In the genomic region with DNA sequence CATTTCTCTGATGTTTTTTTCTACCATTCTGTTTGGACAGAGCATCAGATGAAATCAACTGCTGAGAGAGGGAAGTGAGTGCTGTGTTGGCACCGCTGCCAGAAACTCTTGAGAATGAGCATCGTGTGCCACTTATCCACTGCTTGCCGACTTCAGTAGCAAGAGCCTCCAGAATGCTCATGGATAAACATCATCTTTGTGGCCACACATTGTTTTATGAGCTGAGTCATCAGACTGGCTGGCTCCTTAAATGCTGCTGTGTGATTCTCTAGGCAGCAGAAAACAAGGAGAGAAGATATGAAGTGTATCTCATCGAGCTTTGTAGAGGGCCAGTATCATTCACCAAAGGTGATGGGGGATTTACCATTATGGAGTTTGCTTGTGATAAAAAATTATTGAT, we compare ENCODE assay signal across 9 cellular contexts. TPM values are rescaled to one million over a fixed set of nuclear protein-coding genes. Genes with fewer than 3 reads are reported as not detected.
DNase-seq lines count a peak whose midpoint lies in the region; ATAC-seq and TF ChIP-seq lines count a peak whose summit lies in the region.
"Had no signal": no experiment of that assay in that cellular context is flagged by ENCODE, and none has a peak within 500 bp of the region (broad histone marks: within the 10 kb centered on the region; RNA-seq: fewer than 3 reads in every experiment).

No MANE protein-coding gene starts in this region.

- TF ChIP-seq EP300 in SK-N-SH (IDR thresholded peaks at IDR 0.05; ENCODE audit: borderline replicate concordance in 1 of 2, low read depth in 1 of 2, low read length in 1 of 2) (no peak), transverse colon (IDR thresholded peaks at IDR 0.05; ENCODE audit: low read depth) (no peak)

- H2AK9ac ChIP-seq in IMR-90 (replicated peaks; ENCODE audit: low read depth, low read length, poor library complexity) = no peak overlapping the region

- no peak overlapping the region for H3K23ac ChIP-seq in IMR-90 (ENCODE audit: low read depth, low read length)

- no peak overlapping the region for H3K56ac ChIP-seq in IMR-90 (ENCODE audit: extremely low read depth, insufficient read depth, low read length)

- in situ Hi-C loops in IMR-90 (cut with MboI; ENCODE audit: low sequenced_read_pairs) (no loop called here), transverse colon (cut with MboI; ENCODE audit: low pct_ligation_motif_present in 1 of 4, low pct_unique_long_range_greater_than_20kb in 1 of 4, low sequenced_read_pairs in 3 of 4) (no loop called here)

- H2BK5ac ChIP-seq in IMR-90 (ENCODE audit: low read depth, low read length, poor library complexity, severe bottlenecking) = no peak overlapping the region

- H2AK5ac ChIP-seq in IMR-90 (ENCODE audit: low read depth, low read length) = no peak overlapping the region

- H3K79me1 ChIP-seq in IMR-90 (ENCODE audit: low read depth in 1 of 2, low read length in 2 of 2) = no peaks in the 10 kb centered on the region

- peaks cover 69% of the 10 kb centered on the region for H3K27me3 Mint-ChIP-seq in osteocyte (ENCODE audit: unreplicated experiment)

- TF ChIP-seq POLR2A in IMR-90 (IDR thresholded peaks at IDR 0.05; ENCODE audit: low read depth, low read length) = no peak
- TF ChIP-seq POLR2A in transverse colon (IDR thresholded peaks at IDR 0.05) = no peak

- POLR2A ChIA-PET in IMR-90 (lab: Charles Lee; ENCODE audit: unreplicated experiment) (no interaction called here), SK-N-SH (lab: Yijun Ruan, JAX) (no interaction called here)

- no peaks in the 10 kb centered on the region for H3K36me3 ChIP-seq in IMR-90 (ENCODE audit: control insufficient read depth, insufficient read depth, low read length)
- H3K36me3 ChIP-seq in SK-N-SH (replicated peaks in 1 of 2; ENCODE audit: control insufficient read depth in 1 of 2, insufficient read depth in 2 of 2, low read length in 1 of 2) = no peaks in the 10 kb centered on the region
- no peaks in the 10 kb centered on the region for H3K36me3 ChIP-seq in hepatocyte (replicated peaks; ENCODE audit: insufficient read depth, low read depth)
- no peaks in the 10 kb centered on the region for H3K36me3 ChIP-seq in transverse colon

- no peak overlapping the region for H2AFZ ChIP-seq in IMR-90 (replicated peaks; ENCODE audit: low read length, poor library complexity)
- H2AFZ ChIP-seq in SK-N-SH (ENCODE audit: low read depth) = no peak overlapping the region
- H2AFZ ChIP-seq in hepatocyte = no peak overlapping the region

- no peak overlapping the region for H3K4ac ChIP-seq in IMR-90 (ENCODE audit: low read depth, low read length)

- TF ChIP-seq CTCF in AG09319 (IDR thresholded peaks at IDR 0.05; ENCODE audit: low read depth, low read length) (no peak), IMR-90 (conservative IDR thresholded peaks at IDR 0.05; ENCODE audit: low read depth, low read length) (no peak), SK-N-SH (IDR thresholded peaks at IDR 0.05) (no peak), hepatocyte (IDR thresholded peaks at IDR 0.05; ENCODE audit: poor library complexity) (no peak), osteocyte (IDR thresholded peaks at IDR 0.05) (no peak), transverse colon (IDR thresholded peaks at IDR 0.05) (no peak)

- H3K79me2 ChIP-seq in SK-N-SH (ENCODE audit: insufficient read depth) (no peaks in the 10 kb centered on the region), hepatocyte (no peaks in the 10 kb centered on the region)

- DNase-seq in AG09319 (ENCODE audit: extremely low read depth, low read depth) = peak; percentile 19
- DNase-seq in IMR-90 = peak; percentile 74
- DNase-seq in SK-N-SH = no peak
- DNase-seq in hepatocyte (ENCODE audit: low spot score) = peak; percentile 46
- DNase-seq in osteocyte (ENCODE audit: extremely low spot score, unreplicated experiment) = no peak
- no peak for DNase-seq in transverse colon
- no peak for DNase-seq in NK-92 treated with Interleukin-12 subunit alpha and Interleukin-12 subunit beta, amount 100 ng/mL, for 24 hours (lab: John Stamatoyannopoulos, UW)
- no peak for DNase-seq in NCI-H82 treated with DMSO at 0.1 percent for 48 hours (lab: John Stamatoyannopoulos, UW; ENCODE audit: unreplicated experiment)
- DNase-seq: T-helper 17 cell had no signal

- H3K4me3 ChIP-seq in IMR-90 (ENCODE audit: insufficient read depth, low read depth, low read length) (no peak overlapping the region), SK-N-SH (ENCODE audit: low read depth in 2 of 2, low read length in 1 of 2) (no peak overlapping the region), hepatocyte (no peak overlapping the region), transverse colon (no peak overlapping the region)

- CTCF ChIA-PET in IMR-90 (lab: Yijun Ruan, JAX) = interaction anchor here (0.5 to 1.6 kb wide), 2 partner anchors 13 to 20 kb away, joined by 3 to 4 read pairs; no protein-coding TSS in a partner anchor
- CTCF ChIA-PET in SK-N-SH (lab: Yijun Ruan, JAX) = interaction anchor here (1.0 to 1.9 kb wide), 3 partner anchors 22 to 56 kb away, joined by 3 to 9 read pairs (median 3); no protein-coding TSS in a partner anchor

- no peak overlapping the region for H3K14ac ChIP-seq in IMR-90 (replicated peaks; ENCODE audit: low read depth, low read length)

- no peak overlapping the region for H2BK15ac ChIP-seq in IMR-90 (ENCODE audit: low read depth, low read length)

- H3K4me2 ChIP-seq in IMR-90 (ENCODE audit: low read depth, low read length) (no peak overlapping the region), SK-N-SH (no peak overlapping the region), hepatocyte (no peak overlapping the region)

- H3K27ac ChIP-seq in IMR-90 (ENCODE audit: insufficient read depth, low read length) (no peak overlapping the region), SK-N-SH (ENCODE audit: low read depth in 2 of 2, low read length in 1 of 2) (no peak overlapping the region), hepatocyte (no peak overlapping the region), transverse colon (no peak overlapping the region)

- H3F3A ChIP-seq in SK-N-SH (replicated peaks; ENCODE audit: insufficient read depth) = peaks cover 12% of the 10 kb centered on the region

- H3K27ac Mint-ChIP-seq in osteocyte (ENCODE audit: unreplicated experiment) = no peak overlapping the region

- H3K9me3 Mint-ChIP-seq in osteocyte (ENCODE audit: unreplicated experiment) = no peaks in the 10 kb centered on the region

- H3K27me3 ChIP-seq in IMR-90 (ENCODE audit: control insufficient read depth, insufficient read depth, low read length) (peaks cover 58% of the 10 kb centered on the region), SK-N-SH (ENCODE audit: insufficient read depth) (peaks cover 56% of the 10 kb centered on the region), hepatocyte (peaks cover 74% of the 10 kb centered on the region), transverse colon (peaks cover 52% of the 10 kb centered on the region)

- H3K9me2 ChIP-seq in SK-N-SH = no peaks in the 10 kb centered on the region
- H3K9me2 ChIP-seq in hepatocyte (replicated peaks; ENCODE audit: insufficient read depth) = no peaks in the 10 kb centered on the region

- H3K9me3 ChIP-seq in IMR-90 (ENCODE audit: control insufficient read depth, insufficient read depth, low read length) (no peaks in the 10 kb centered on the region; the same call in 1 of the 2 replicates), SK-N-SH (no peaks in the 10 kb centered on the region), hepatocyte (ENCODE audit: low read depth) (no peaks in the 10 kb centered on the region), transverse colon (no peaks in the 10 kb centered on the region)

- peaks cover 4% of the 10 kb centered on the region for H3K4me1 Mint-ChIP-seq in osteocyte (ENCODE audit: unreplicated experiment)

- 30% methylated on average over 2 of the region's 4 CpGs; no CpG with 5 or more reads in 1 of the 2 experiments for whole genome bisulfite sequencing in IMR-90 (ENCODE audit: extremely low coverage in 2 of 2, insufficient read length in 1 of 2), 2 experiments
- WGBS in SK-N-SH (ENCODE audit: low lambda C conversion rate) = 2% methylated on average over 4 of the region's 4 CpGs
- 35% methylated on average over 4 of the region's 4 CpGs for WGBS in hepatocyte (ENCODE audit: low lambda C conversion rate, missing lambda C conversion rate)
- WGBS in transverse colon (ENCODE audit: low coverage in 1 of 2), 2 donors = 0 to 44% methylated on average over 1 to 4 of the region's 4 CpGs

- H3K18ac ChIP-seq in IMR-90 (ENCODE audit: low read depth, low read length) = no peak overlapping the region

- H3K36me3 Mint-ChIP-seq in osteocyte (ENCODE audit: unreplicated experiment) = no peaks in the 10 kb centered on the region

- H3K4me3 Mint-ChIP-seq in osteocyte (ENCODE audit: unreplicated experiment) = no peak overlapping the region
- H3K4me3 Mint-ChIP-seq: T-helper 17 cell had no signal

- H4K91ac ChIP-seq in IMR-90 (ENCODE audit: insufficient read depth, low read depth, low read length) = no peak overlapping the region

- peak; percentile 55 for ATAC-seq in IMR-90 (ENCODE audit: low read depth)
- ATAC-seq: T-helper 17 cell had no signal

- dilution Hi-C loops in IMR-90 (cut with HindIII; ENCODE audit: low sequenced_read_pairs, unreplicated experiment) = no loop called here

- H3K9ac ChIP-seq in IMR-90 (ENCODE audit: low read depth, low read length) (no peak overlapping the region), SK-N-SH (no peak overlapping the region)

- H3K4me1 ChIP-seq in IMR-90 (ENCODE audit: control insufficient read depth, insufficient read depth, low read length) (no peaks in the 10 kb centered on the region), SK-N-SH (ENCODE audit: control insufficient read depth in 1 of 2, insufficient read depth in 2 of 2, low read depth in 1 of 2, low read length in 1 of 2) (peaks cover 0 to 4% of the 10 kb centered on the region in 2 experiments; a peak in 1 of 4 replicates), hepatocyte (ENCODE audit: insufficient read depth) (no peaks in the 10 kb centered on the region), transverse colon (peaks cover 0 to 14% (median 11%) of the 10 kb centered on the region in 4 donors)

- intact Hi-C loops in IMR-90 (cut with micrococcal nuclease) (no loop called here), transverse colon (cut with DNase I; ENCODE audit: low total_unique reads) (no loop called here)

- no peak overlapping the region for H2BK120ac ChIP-seq in IMR-90 (ENCODE audit: low read depth, low read length)

- TF ChIP-seq RAD21 in IMR-90 (IDR thresholded peaks at IDR 0.05; ENCODE audit: low read length) (no peak), SK-N-SH (IDR thresholded peaks at IDR 0.05; ENCODE audit: low read length) (no peak)

- BruUV-seq in IMR-90 (replicated peaks; lab: Mats Ljungman, UMichigan) = no TSS peak

- H4K8ac ChIP-seq in IMR-90 (ENCODE audit: low read depth in 2 of 2, low read length in 2 of 2) = no peak overlapping the region

- no peak overlapping the region for H2BK20ac ChIP-seq in IMR-90 (ENCODE audit: low read depth, low read length)

- H4K20me1 ChIP-seq in IMR-90 (ENCODE audit: insufficient read depth, low read length) = no peaks in the 10 kb centered on the region
- peaks cover 16% of the 10 kb centered on the region for H4K20me1 ChIP-seq in SK-N-SH (ENCODE audit: insufficient read depth)
- H4K20me1 ChIP-seq in hepatocyte (ENCODE audit: insufficient read depth, poor library complexity, severe bottlenecking) = no peaks in the 10 kb centered on the region

- no peak overlapping the region for H4K5ac ChIP-seq in IMR-90 (ENCODE audit: low read depth, low read length)

- H3K9me1 ChIP-seq in IMR-90 (ENCODE audit: insufficient read depth, low read length) = peaks cover 5% of the 10 kb centered on the region; the same call in 1 of the 2 replicates

RNA-seq across cellular contexts. Expression of a gene that starts 3.4 kb away (rescaled TPM):
- total RNA-seq in IMR-90 (2012; rRNA removed) (under 0.01 TPM in 2 replicates), hepatocyte (0.77 and 0.88 TPM in 2 replicates), osteocyte (0.24 and 0.34 TPM in 2 replicates), transverse colon (under 1 TPM; 0.41 to 0.75 (median 0.62) TPM)
- polyA plus RNA-seq in IMR-90 (2012; rRNA removed) (0.10 and 0.12 TPM in 2 replicates), SK-N-SH (2012; rRNA removed) (0.05 TPM in 2 replicates), hepatocyte (1.6 and 1.9 TPM in 2 replicates)
- polyA plus RNA-seq in IMR-90 (2012; cell fraction: cytosol; rRNA removed) = 0.01 and 0.07 TPM in 2 replicates
- 0.33 and 0.38 TPM in 2 replicates for polyA plus RNA-seq in IMR-90 (2012; cell fraction: nucleus; rRNA removed; ENCODE audit: low replicate concordance)
- 0.04 and 0.05 TPM in 2 replicates for polyA plus RNA-seq in SK-N-SH (2012; cell fraction: cytosol; rRNA removed)
- 0.16 and 0.19 TPM in 2 replicates for polyA plus RNA-seq in SK-N-SH (2012; cell fraction: nucleus; rRNA removed)

RNA-seq across cellular contexts. Expression of a gene that starts 54.4 kb away (rescaled TPM):
- total RNA-seq in IMR-90 (2012; rRNA removed) (48.3 and 57.2 TPM in 2 replicates), hepatocyte (40.5 and 43.0 TPM in 2 replicates), osteocyte (24.8 and 31.9 TPM in 2 replicates), transverse colon (10 to 100 TPM; 21.3 to 37.8 (median 26.9) TPM)
- polyA plus RNA-seq in IMR-90 (2012; rRNA removed) (38.3 and 43.8 TPM in 2 replicates), SK-N-SH (2012; rRNA removed) (29.4 and 35.6 TPM in 2 replicates), hepatocyte (40.9 and 43.1 TPM in 2 replicates)
- 29.7 and 33.1 TPM in 2 replicates for polyA plus RNA-seq in IMR-90 (2012; cell fraction: cytosol; rRNA removed)
- 23.5 and 28.3 TPM in 2 replicates for polyA plus RNA-seq in IMR-90 (2012; cell fraction: nucleus; rRNA removed; ENCODE audit: low replicate concordance)
- 18.9 and 25.5 TPM in 2 replicates for polyA plus RNA-seq in SK-N-SH (2012; cell fraction: cytosol; rRNA removed)
- 22.6 and 25.7 TPM in 2 replicates for polyA plus RNA-seq in SK-N-SH (2012; cell fraction: nucleus; rRNA removed)

RNA-seq across cellular contexts. Expression of a gene that starts 59.8 kb away (rescaled TPM):
- total RNA-seq in IMR-90 (2012; rRNA removed) (0.83 and 0.90 TPM in 2 replicates), hepatocyte (4.0 and 5.9 TPM in 2 replicates), osteocyte (1.7 and 2.4 TPM in 2 replicates), transverse colon (10 to 100 TPM in 2 of 4 donors, 1 to 10 TPM in 2; 3.0 to 15.9 (median 9.2) TPM)
- polyA plus RNA-seq in IMR-90 (2012; rRNA removed) (4.0 and 4.6 TPM in 2 replicates), SK-N-SH (2012; rRNA removed) (2.0 and 2.6 TPM in 2 replicates), hepatocyte (9.0 and 15.3 TPM in 2 replicates)
- 2.3 and 5.7 TPM in 2 replicates for polyA plus RNA-seq in IMR-90 (2012; cell fraction: cytosol; rRNA removed)
- 3.0 and 6.5 TPM in 2 replicates for polyA plus RNA-seq in IMR-90 (2012; cell fraction: nucleus; rRNA removed; ENCODE audit: low replicate concordance)
- 1.2 and 1.8 TPM in 2 replicates for polyA plus RNA-seq in SK-N-SH (2012; cell fraction: cytosol; rRNA removed)
- 3.7 TPM in 2 replicates for polyA plus RNA-seq in SK-N-SH (2012; cell fraction: nucleus; rRNA removed)

Comparison
In these comparisons a context has a peak if more than half of its experiments do, and no peak if none do; other contexts are left out.
1. DNase-seq: peak in AG09319 (single experiment), IMR-90 (single experiment) and hepatocyte (single experiment); none in SK-N-SH (single experiment), osteocyte (single experiment), transverse colon (single experiment), NK-92 treated with Interleukin-12 subunit alpha and Interleukin-12 subunit beta, amount 100 ng/mL, for 24 hours (single experiment) and NCI-H82 treated with DMSO at 0.1 percent for 48 hours (single experiment).